In genomic region chr5:62282951-62283446, GRCh38 we compare ENCODE assay signal across 12 cellular contexts. TPM values are rescaled to one million over a fixed set of nuclear protein-coding genes. Genes with fewer than 3 reads are reported as not detected.
DNase-seq lines count a peak whose midpoint lies in the region; ATAC-seq, FAIRE-seq and TF ChIP-seq lines count a peak whose summit lies in the region.
"Had no signal": no experiment of that assay in that cellular context is flagged by ENCODE, and none has a peak within 500 bp of the region (broad histone marks: within the 10 kb centered on the region; RNA-seq: fewer than 3 reads in every experiment).

No MANE protein-coding gene starts in this region.

- no peak for DNase-seq in activated CD8-positive, alpha-beta T cell treated with anti-CD3 and anti-CD28 coated beads for 36 hours
- DNase-seq in activated CD8-positive, alpha-beta T cell treated with anti-CD3 and anti-CD28 coated beads, Interleukin-2, amount 10 ng/mL, durations not matched to agents 7 days and 5 days = no peak
- DNase-seq in HuH-7 (ENCODE audit: low spot score) (peak; percentile 32), bronchial epithelial cell (ENCODE audit: low read depth) (peak; percentile 69), COR-L47 (lab: John Stamatoyannopoulos, UW) (no peak), KG1 (lab: John Stamatoyannopoulos, UW) (no peak)
- no peak for DNase-seq in stimulated activated effector memory CD8-positive, alpha-beta T cell treated with anti-CD3 and anti-CD28 coated beads, Interleukin-12 subunit alpha, Interleukin-12 subunit beta, amount 100 ng/mL, for 72 hours (ENCODE audit: low spot score in 2 of 2)
- DNase-seq: GOT3, MM.1S, NCI-H1092 treated with DMSO at 0.1 percent for 48 hours, NCI-H2227 treated with DMSO at 0.1 percent for 48 hours, NCI-H524 had no signal

- H3K36me3 Mint-ChIP-seq in activated CD8-positive, alpha-beta T cell treated with anti-CD3 and anti-CD28 coated beads for 36 hours (ENCODE audit: low read depth) = peaks cover 22% of the 10 kb centered on the region
- peaks cover 59% of the 10 kb centered on the region for H3K36me3 Mint-ChIP-seq in activated CD8-positive, alpha-beta T cell treated with anti-CD3 and anti-CD28 coated beads, Interleukin-2, amount 10 ng/mL, durations not matched to agents 7 days and 5 days (ENCODE audit: low read depth)
- peaks cover 15% of the 10 kb centered on the region for H3K36me3 Mint-ChIP-seq in stimulated activated effector memory CD8-positive, alpha-beta T cell treated with anti-CD3 and anti-CD28 coated beads, Interleukin-12 subunit alpha, Interleukin-12 subunit beta, amount 100 ng/mL, for 72 hours

- no peak for ATAC-seq in activated CD8-positive, alpha-beta T cell treated with anti-CD3 and anti-CD28 coated beads for 36 hours
- ATAC-seq in activated CD8-positive, alpha-beta T cell treated with anti-CD3 and anti-CD28 coated beads, Interleukin-2, amount 10 ng/mL, durations not matched to agents 7 days and 5 days = no peak
- ATAC-seq in stimulated activated effector memory CD8-positive, alpha-beta T cell treated with anti-CD3 and anti-CD28 coated beads, Interleukin-12 subunit alpha, Interleukin-12 subunit beta, amount 100 ng/mL, for 72 hours = no peak

- H3K36me3 ChIP-seq in bronchial epithelial cell (ENCODE audit: control insufficient read depth, insufficient read depth, low read length) = no peaks in the 10 kb centered on the region

- intact Hi-C loops in activated CD8-positive, alpha-beta T cell treated with anti-CD3 and anti-CD28 coated beads for 36 hours (cut with micrococcal nuclease) = loop anchor here (10.0 kb wide), 1 partner anchor 48 kb away; no protein-coding TSS in a partner anchor

- POLR2A ChIA-PET in activated CD8-positive, alpha-beta T cell treated with anti-CD3 and anti-CD28 coated beads for 36 hours (lab: Charles Lee) = interaction anchor here (1.1 to 1.4 kb wide), 2 partner anchors 23 to 28 kb away, joined by 3 read pairs; partner anchors contain the start of gene KIF2A
- POLR2A ChIA-PET in activated CD8-positive, alpha-beta T cell treated with anti-CD3 and anti-CD28 coated beads, Interleukin-2, amount 10 ng/mL, durations not matched to agents 7 days and 5 days (lab: Charles Lee) = interaction anchor here (3.5 kb wide), 1 partner anchor 23 kb away, joined by 10 read pairs; the partner anchor contains the start of gene KIF2A

- H3K27me3 Mint-ChIP-seq in activated CD8-positive, alpha-beta T cell treated with anti-CD3 and anti-CD28 coated beads for 36 hours = no peaks in the 10 kb centered on the region
- H3K27me3 Mint-ChIP-seq in activated CD8-positive, alpha-beta T cell treated with anti-CD3 and anti-CD28 coated beads, Interleukin-2, amount 10 ng/mL, durations not matched to agents 7 days and 5 days (ENCODE audit: low read depth) = no peaks in the 10 kb centered on the region

- no peaks in the 10 kb centered on the region for H3K27me3 ChIP-seq in bronchial epithelial cell (ENCODE audit: control insufficient read depth, insufficient read depth, low read length)

- no peak for FAIRE-seq in bronchial epithelial cell (lab: Jason Lieb, UNC)

- peaks cover 9% of the 10 kb centered on the region for H3K9me3 Mint-ChIP-seq in activated CD8-positive, alpha-beta T cell treated with anti-CD3 and anti-CD28 coated beads for 36 hours
- peaks cover 54% of the 10 kb centered on the region for H3K9me3 Mint-ChIP-seq in activated CD8-positive, alpha-beta T cell treated with anti-CD3 and anti-CD28 coated beads, Interleukin-2, amount 10 ng/mL, durations not matched to agents 7 days and 5 days (ENCODE audit: insufficient read depth)
- H3K9me3 Mint-ChIP-seq in stimulated activated effector memory CD8-positive, alpha-beta T cell treated with anti-CD3 and anti-CD28 coated beads, Interleukin-12 subunit alpha, Interleukin-12 subunit beta, amount 100 ng/mL, for 72 hours = peaks cover 6% of the 10 kb centered on the region

- H3K4me3 ChIP-seq in bronchial epithelial cell (ENCODE audit: low read depth, low read length) = no peak overlapping the region

- CTCF ChIA-PET in activated CD8-positive, alpha-beta T cell treated with anti-CD3 and anti-CD28 coated beads for 36 hours (lab: Charles Lee) = interaction anchor here (1.2 kb wide), 1 partner anchor 15 kb away, joined by 3 read pairs; no protein-coding TSS in a partner anchor
- CTCF ChIA-PET in activated CD8-positive, alpha-beta T cell treated with anti-CD3 and anti-CD28 coated beads, Interleukin-2, amount 10 ng/mL, durations not matched to agents 7 days and 5 days (lab: Charles Lee) = interaction anchor here (0.7 to 3.2 kb wide), 4 partner anchors 15 to 59 kb away, joined by 3 to 21 read pairs (median 12); partner anchors contain the start of gene KIF2A

- peak overlapping the region; percentile 21 for H3K27ac Mint-ChIP-seq in activated CD8-positive, alpha-beta T cell treated with anti-CD3 and anti-CD28 coated beads for 36 hours
- no peak overlapping the region for H3K27ac Mint-ChIP-seq in activated CD8-positive, alpha-beta T cell treated with anti-CD3 and anti-CD28 coated beads, Interleukin-2, amount 10 ng/mL, durations not matched to agents 7 days and 5 days
- peak overlapping the region; percentile 95 for H3K27ac Mint-ChIP-seq in stimulated activated effector memory CD8-positive, alpha-beta T cell treated with anti-CD3 and anti-CD28 coated beads, Interleukin-12 subunit alpha, Interleukin-12 subunit beta, amount 100 ng/mL, for 72 hours

- peaks cover 63% of the 10 kb centered on the region for H3K4me1 Mint-ChIP-seq in activated CD8-positive, alpha-beta T cell treated with anti-CD3 and anti-CD28 coated beads for 36 hours (ENCODE audit: low read depth)
- peaks cover 69% of the 10 kb centered on the region for H3K4me1 Mint-ChIP-seq in activated CD8-positive, alpha-beta T cell treated with anti-CD3 and anti-CD28 coated beads, Interleukin-2, amount 10 ng/mL, durations not matched to agents 7 days and 5 days (ENCODE audit: low read depth)
- peaks cover 63% of the 10 kb centered on the region for H3K4me1 Mint-ChIP-seq in stimulated activated effector memory CD8-positive, alpha-beta T cell treated with anti-CD3 and anti-CD28 coated beads, Interleukin-12 subunit alpha, Interleukin-12 subunit beta, amount 100 ng/mL, for 72 hours

- no peak for TF ChIP-seq CTCF in activated CD8-positive, alpha-beta T cell treated with anti-CD3 and anti-CD28 coated beads for 36 hours (IDR thresholded peaks at IDR 0.05)
- no peak for TF ChIP-seq CTCF in bronchial epithelial cell (IDR thresholded peaks at IDR 0.05; ENCODE audit: insufficient read depth, low read length, severe bottlenecking)

- H3K4me3 Mint-ChIP-seq in activated CD8-positive, alpha-beta T cell treated with anti-CD3 and anti-CD28 coated beads for 36 hours = no peak overlapping the region
- H3K4me3 Mint-ChIP-seq in activated CD8-positive, alpha-beta T cell treated with anti-CD3 and anti-CD28 coated beads, Interleukin-2, amount 10 ng/mL, durations not matched to agents 7 days and 5 days = no peak overlapping the region
- peak overlapping the region; percentile 4 for H3K4me3 Mint-ChIP-seq in stimulated activated effector memory CD8-positive, alpha-beta T cell treated with anti-CD3 and anti-CD28 coated beads, Interleukin-12 subunit alpha, Interleukin-12 subunit beta, amount 100 ng/mL, for 72 hours

RNA-seq across cellular contexts. Expression of gene KIF2A, which starts 23.0 kb away (rescaled TPM):
- total RNA-seq in activated CD8-positive, alpha-beta T cell treated with anti-CD3 and anti-CD28 coated beads for 36 hours = 100 to 1,000 TPM; 251 to 257 TPM
- 100 to 1,000 TPM; 149 to 151 TPM for total RNA-seq in activated CD8-positive, alpha-beta T cell treated with anti-CD3 and anti-CD28 coated beads, Interleukin-2, amount 10 ng/mL, durations not matched to agents 7 days and 5 days
- total RNA-seq in bronchial epithelial cell = 34.2 and 39.7 TPM in 2 replicates

Comparison
In these comparisons a context has a peak if more than half of its experiments do, and no peak if none do; other contexts are left out.
1. DNase-seq: peak in HuH-7 (single experiment) and bronchial epithelial cell (single experiment); none in activated CD8-positive, alpha-beta T cell treated with anti-CD3 and anti-CD28 coated beads for 36 hours (single experiment), activated CD8-positive, alpha-beta T cell treated with anti-CD3 and anti-CD28 coated beads, Interleukin-2, amount 10 ng/mL, durations not matched to agents 7 days and 5 days (single experiment), stimulated activated effector memory CD8-positive, alpha-beta T cell treated with anti-CD3 and anti-CD28 coated beads, Interleukin-12 subunit alpha, Interleukin-12 subunit beta, amount 100 ng/mL, for 72 hours (0 of 2), COR-L47 (single experiment) and KG1 (single experiment).